Comparison of ENCODE assay signal across 8 cellular contexts in genomic region chr5:138438724-138439536, GRCh38. TPM values are rescaled to one million over a fixed set of nuclear protein-coding genes. Genes with fewer than 3 reads are reported as not detected.
DNase-seq lines count a peak whose midpoint lies in the region; ATAC-seq and TF ChIP-seq lines count a peak whose summit lies in the region.

TSS of gene REEP2 (plus strand) at chr5:138439057. CDS start at chr5:138439209, 152 bp downstream.

- H3K4me3 Mint-ChIP-seq in endodermal cell (peak within 1 kb of the TSS; percentile 69), mesothelial cell of epicardium (peak within 1 kb of the TSS; percentile 75)
- H3K4me3 Mint-ChIP-seq in stimulated activated effector memory CD8-positive, alpha-beta T cell treated with anti-CD3 and anti-CD28 coated beads, Interleukin-12 subunit alpha, Interleukin-12 subunit beta, amount 100 ng/mL, for 72 hours, result peak within 1 kb of the TSS; percentile 71

- no peak for TF ChIP-seq CTCF in GM12864 (IDR thresholded peaks at IDR 0.05; ENCODE audit: low read depth, low read length, missing control alignments)
- TF ChIP-seq CTCF in endodermal cell (conservative IDR thresholded peaks at IDR 0.05), result no peak
- TF ChIP-seq CTCF in mesothelial cell of epicardium (IDR thresholded peaks at IDR 0.05; ENCODE audit: unreplicated experiment), result no peak

- peaks cover 8% of the 10 kb centered on the region for H3K27me3 Mint-ChIP-seq in endodermal cell (ENCODE audit: insufficient read depth)
- no peaks in the 10 kb centered on the region for H3K27me3 Mint-ChIP-seq in mesothelial cell of epicardium (ENCODE audit: low read depth)

- H3K4me3 ChIP-seq in GM12864 (ENCODE audit: low read depth, low read length) (peak within 1 kb of the TSS; percentile 32), endodermal cell (ENCODE audit: low read length) (peak within 1 kb of the TSS; percentile 88)

- H3K27me3 ChIP-seq in endodermal cell (ENCODE audit: control insufficient read depth, insufficient read depth, low read length, poor library complexity, severe bottlenecking), result peaks cover 5% of the 10 kb centered on the region

- H3K4me1 Mint-ChIP-seq in endodermal cell (peaks cover 26% of the 10 kb centered on the region), mesothelial cell of epicardium (peaks cover 16% of the 10 kb centered on the region)
- H3K4me1 Mint-ChIP-seq in stimulated activated effector memory CD8-positive, alpha-beta T cell treated with anti-CD3 and anti-CD28 coated beads, Interleukin-12 subunit alpha, Interleukin-12 subunit beta, amount 100 ng/mL, for 72 hours, result peaks cover 30% of the 10 kb centered on the region

- ATAC-seq in HG02759 (IDR thresholded peaks at IDR 0.05; ENCODE audit: unreplicated experiment), result peak; percentile 77
- ATAC-seq in stimulated activated effector memory CD8-positive, alpha-beta T cell treated with anti-CD3 and anti-CD28 coated beads, Interleukin-12 subunit alpha, Interleukin-12 subunit beta, amount 100 ng/mL, for 72 hours, result peak; percentile 90

- H3K9me3 Mint-ChIP-seq in endodermal cell (no peaks in the 10 kb centered on the region), mesothelial cell of epicardium (no peaks in the 10 kb centered on the region)
- no peaks in the 10 kb centered on the region for H3K9me3 Mint-ChIP-seq in stimulated activated effector memory CD8-positive, alpha-beta T cell treated with anti-CD3 and anti-CD28 coated beads, Interleukin-12 subunit alpha, Interleukin-12 subunit beta, amount 100 ng/mL, for 72 hours

- H3K36me3 Mint-ChIP-seq in endodermal cell (ENCODE audit: low read depth), result peaks cover 20% of the 10 kb centered on the region
- H3K36me3 Mint-ChIP-seq in mesothelial cell of epicardium, result peaks cover 13% of the 10 kb centered on the region
- peaks cover 38% of the 10 kb centered on the region for H3K36me3 Mint-ChIP-seq in stimulated activated effector memory CD8-positive, alpha-beta T cell treated with anti-CD3 and anti-CD28 coated beads, Interleukin-12 subunit alpha, Interleukin-12 subunit beta, amount 100 ng/mL, for 72 hours

- peak within 1 kb of the TSS; percentile 88 for H3K27ac Mint-ChIP-seq in endodermal cell
- peak within 1 kb of the TSS; percentile 72 for H3K27ac Mint-ChIP-seq in mesothelial cell of epicardium
- peak within 1 kb of the TSS; percentile 77 for H3K27ac Mint-ChIP-seq in stimulated activated effector memory CD8-positive, alpha-beta T cell treated with anti-CD3 and anti-CD28 coated beads, Interleukin-12 subunit alpha, Interleukin-12 subunit beta, amount 100 ng/mL, for 72 hours

- H3K9me3 ChIP-seq in endodermal cell (ENCODE audit: control insufficient read depth, low read length), result no peaks in the 10 kb centered on the region

- 1 to 4% methylated on average over 12 to 67 of the region's 68 CpGs for WGBS in endodermal cell (ENCODE audit: insufficient coverage in 1 of 2, insufficient read length in 1 of 2), 2 experiments

- peak within 1 kb of the TSS; percentile 58 for H3K9ac ChIP-seq in endodermal cell (ENCODE audit: extremely low read depth, low read length, poor library complexity, severe bottlenecking)

- peaks cover 14% of the 10 kb centered on the region for H3K4me1 ChIP-seq in endodermal cell (ENCODE audit: control insufficient read depth, insufficient read depth, low read length)

- peaks cover 23% of the 10 kb centered on the region for H3K36me3 ChIP-seq in endodermal cell (ENCODE audit: control insufficient read depth, insufficient read depth, low read length)

- peak within 1 kb of the TSS; percentile 75 for H3K27ac ChIP-seq in endodermal cell (ENCODE audit: low read depth, low read length)

- DNase-seq in GM12864 (ENCODE audit: low read depth) (peak; percentile 7), NCI-H2227 treated with DMSO at 0.1 percent for 48 hours (lab: John Stamatoyannopoulos, UW) (peak; percentile 54), endodermal cell (peak; percentile 87), mesothelial cell of epicardium (ENCODE audit: low spot score in 2 of 2, unreplicated experiment in 2 of 2) (peak in 1 of 2 experiments; percentile 68), Ammon's horn (ENCODE audit: low spot score) (no peak)
- peak; percentile 87 for DNase-seq in activated CD8-positive, alpha-beta memory T cell treated with anti-CD3 and anti-CD28 coated beads for 24 hours
- DNase-seq in stimulated activated effector memory CD8-positive, alpha-beta T cell treated with anti-CD3 and anti-CD28 coated beads, Interleukin-12 subunit alpha, Interleukin-12 subunit beta, amount 100 ng/mL, for 72 hours (ENCODE audit: low spot score in 2 of 2), result peak; percentile 61 to 77

RNA-seq across cellular contexts. Expression of gene REEP2, which starts in this region (rescaled TPM):
- 10 to 100 TPM; 17.7 to 26.9 TPM for total RNA-seq in endodermal cell
- 46.3 TPM for polyA plus RNA-seq in endodermal cell (2013, experiment 1 of 2)
- polyA plus RNA-seq in endodermal cell (2013, experiment 2 of 2), result 43.3 TPM
- total RNA-seq in mesothelial cell of epicardium, result 14.2 to 19.7 TPM (median 15.6 TPM) in 3 replicates
